Comparison of ENCODE assay signal across 8 cellular contexts in genomic region chr10:86711957-86712708, GRCh38. TPM values are rescaled to one million over a fixed set of nuclear protein-coding genes. Genes with fewer than 3 reads are reported as not detected.
A peak's percentile ranks its signal among the peaks of the same experiment; 100 is the strongest.
DNase-seq lines count a peak whose midpoint lies in the region; ATAC-seq and TF ChIP-seq lines count a peak whose summit lies in the region.

No MANE protein-coding gene starts in this region.

- no peaks in the 10 kb centered on the region for H3K27me3 ChIP-seq in CD4-positive, alpha-beta memory T cell (ENCODE audit: insufficient read depth, low read length)
- H3K27me3 ChIP-seq in kidney epithelial cell (ENCODE audit: control insufficient read depth, insufficient read depth, low read length) = no peaks in the 10 kb centered on the region

- DNase-seq in CD4-positive, alpha-beta memory T cell = no peak
- DNase-seq in NOMO-1 (lab: John Stamatoyannopoulos, UW; ENCODE audit: unreplicated experiment in 2 of 2) (peak; percentile 22 to 35), MCF 10A (ENCODE audit: unreplicated experiment) (peak; percentile 31), kidney epithelial cell (ENCODE audit: low read depth) (no peak)
- peak; percentile 37 for DNase-seq in stimulated activated naive B cell treated with anti-CD40 and anti-IgM and Interleukin-4, amounts not matched to agents 10 μg/mL and 1 μg/mL and 100 μg/mL, for 72 hours

- no peaks in the 10 kb centered on the region for H3K36me3 ChIP-seq in CD4-positive, alpha-beta memory T cell (ENCODE audit: insufficient read depth, low read length)
- H3K36me3 ChIP-seq in kidney epithelial cell (ENCODE audit: control insufficient read depth, insufficient read depth, low read length) = no peaks in the 10 kb centered on the region

- H3K4me1 ChIP-seq in CD4-positive, alpha-beta memory T cell (ENCODE audit: insufficient read depth, low read length) = peaks cover 15% of the 10 kb centered on the region

- POLR2A ChIA-PET in CD4-positive, alpha-beta memory T cell (lab: Charles Lee; ENCODE audit: partially characterized antibody) = interaction anchor here (1.5 to 1.8 kb wide), 3 partner anchors 45 to 312 kb away, joined by 4 to 22 read pairs (median 4); partner anchors contain the start of gene BMPR1A
- POLR2A ChIA-PET in MCF 10A (lab: Yijun Ruan, JAX) = interaction anchor here (0.6 to 2.3 kb wide), 4 partner anchors 15 to 193 kb away, joined by 3 to 9 read pairs (median 6); partner anchors contain the start of gene BMPR1A

- H3K4me3 ChIP-seq in CD4-positive, alpha-beta memory T cell (ENCODE audit: low read length in 2 of 2) = peak overlapping the region; percentile 42 to 66
- peak overlapping the region; percentile 53 for H3K4me3 ChIP-seq in kidney epithelial cell (ENCODE audit: low read depth, low read length)

- H3K27ac Mint-ChIP-seq in CD4-positive, alpha-beta memory T cell = peak overlapping the region; percentile 87 to 94 (median 93)
- peak overlapping the region; percentile 96 for H3K27ac Mint-ChIP-seq in MCF 10A (ENCODE audit: low read depth, unreplicated experiment)
- H3K27ac Mint-ChIP-seq in stimulated activated naive B cell treated with anti-CD40 and anti-IgM and Interleukin-4, amounts not matched to agents 10 μg/mL and 1 μg/mL and 100 μg/mL, for 72 hours = peak overlapping the region; percentile 91

- TF ChIP-seq CTCF in MCF 10A (IDR thresholded peaks at IDR 0.05; ENCODE audit: unreplicated experiment) (no peak), kidney epithelial cell (IDR thresholded peaks at IDR 0.05; ENCODE audit: insufficient read depth, low read length, poor library complexity, severe bottlenecking) (no peak)

- H3K36me3 Mint-ChIP-seq in CD4-positive, alpha-beta memory T cell = no peaks in the 10 kb centered on the region
- no peaks in the 10 kb centered on the region for H3K36me3 Mint-ChIP-seq in MCF 10A (ENCODE audit: insufficient read depth, unreplicated experiment)
- peaks cover 0 to 2% of the 10 kb centered on the region in 2 donors for H3K36me3 Mint-ChIP-seq in stimulated activated naive B cell treated with anti-CD40 and anti-IgM and Interleukin-4, amounts not matched to agents 10 μg/mL and 1 μg/mL and 100 μg/mL, for 72 hours

- peaks cover 7 to 21% (median 14%) of the 10 kb centered on the region in 4 donors for H3K4me1 Mint-ChIP-seq in CD4-positive, alpha-beta memory T cell
- H3K4me1 Mint-ChIP-seq in MCF 10A (ENCODE audit: insufficient read depth, unreplicated experiment) = peaks cover 5% of the 10 kb centered on the region
- peaks cover 10 to 14% of the 10 kb centered on the region in 2 donors for H3K4me1 Mint-ChIP-seq in stimulated activated naive B cell treated with anti-CD40 and anti-IgM and Interleukin-4, amounts not matched to agents 10 μg/mL and 1 μg/mL and 100 μg/mL, for 72 hours

- peak overlapping the region; percentile 75 for H3K27ac ChIP-seq in CD4-positive, alpha-beta memory T cell (ENCODE audit: low read depth, low read length)

- no peaks in the 10 kb centered on the region for H3K9me3 ChIP-seq in CD4-positive, alpha-beta memory T cell (ENCODE audit: control insufficient read depth in 1 of 2, low read length in 2 of 2)

- BruUV-seq in MCF 10A (replicated peaks; lab: Mats Ljungman, UMichigan) = TSS peak; percentile 72

- intact Hi-C loops in CD4-positive, alpha-beta memory T cell (cut with micrococcal nuclease) = loop anchor here (1.0 to 5.0 kb wide), 7 partner anchors 24 to 383 kb away; partner anchors contain the start of genes BMPR1A, GLUD1, SHLD2 and WAPL
- intact Hi-C loops in MCF 10A (cut with micrococcal nuclease) = loop anchor here (1.0 kb wide), 2 partner anchors 45 to 187 kb away; no protein-coding TSS in a partner anchor

- peak overlapping the region; percentile 84 to 91 (median 86) for H3K4me3 Mint-ChIP-seq in CD4-positive, alpha-beta memory T cell
- H3K4me3 Mint-ChIP-seq in MCF 10A (ENCODE audit: unreplicated experiment) = peak overlapping the region; percentile 74
- peak overlapping the region; percentile 75 to 85 for H3K4me3 Mint-ChIP-seq in stimulated activated naive B cell treated with anti-CD40 and anti-IgM and Interleukin-4, amounts not matched to agents 10 μg/mL and 1 μg/mL and 100 μg/mL, for 72 hours

- CTCF ChIA-PET in CD4-positive, alpha-beta memory T cell (lab: Charles Lee; ENCODE audit: partially characterized antibody) = interaction anchor here (1.0 to 1.6 kb wide), 2 partner anchors 9 to 19 kb away, joined by 3 to 4 read pairs; no protein-coding TSS in a partner anchor
- CTCF ChIA-PET in MCF 10A (lab: Yijun Ruan, JAX) = interaction anchor here (0.6 to 1.3 kb wide), 7 partner anchors 19 to 189 kb away, joined by 3 to 5 read pairs (median 3); no protein-coding TSS in a partner anchor

- ATAC-seq in GM18861 (IDR thresholded peaks at IDR 0.05; ENCODE audit: unreplicated experiment) (peak; percentile 9), HG02973 (IDR thresholded peaks at IDR 0.05; ENCODE audit: unreplicated experiment) (peak; percentile 18), HG03469 (IDR thresholded peaks at IDR 0.05; ENCODE audit: unreplicated experiment) (no peak)
- peak; percentile 28 to 29 for ATAC-seq in stimulated activated naive B cell treated with anti-CD40 and anti-IgM and Interleukin-4, amounts not matched to agents 10 μg/mL and 1 μg/mL and 100 μg/mL, for 72 hours (replicated peaks)

- H3K27me3 Mint-ChIP-seq in CD4-positive, alpha-beta memory T cell = no peaks in the 10 kb centered on the region
- no peaks in the 10 kb centered on the region for H3K27me3 Mint-ChIP-seq in MCF 10A (ENCODE audit: insufficient read depth, unreplicated experiment)
- peaks cover 0 to 14% of the 10 kb centered on the region in 2 donors for H3K27me3 Mint-ChIP-seq in stimulated activated naive B cell treated with anti-CD40 and anti-IgM and Interleukin-4, amounts not matched to agents 10 μg/mL and 1 μg/mL and 100 μg/mL, for 72 hours

- no peaks in the 10 kb centered on the region for H3K9me3 Mint-ChIP-seq in CD4-positive, alpha-beta memory T cell
- no peaks in the 10 kb centered on the region for H3K9me3 Mint-ChIP-seq in MCF 10A (ENCODE audit: unreplicated experiment)
- peaks cover 0 to 1% of the 10 kb centered on the region in 2 donors for H3K9me3 Mint-ChIP-seq in stimulated activated naive B cell treated with anti-CD40 and anti-IgM and Interleukin-4, amounts not matched to agents 10 μg/mL and 1 μg/mL and 100 μg/mL, for 72 hours

RNA-seq across cellular contexts. Expression of gene LDB3, which starts 43.8 kb away (rescaled TPM):
- total RNA-seq in CD4-positive, alpha-beta memory T cell = under 1 TPM in 1 of 2 experiments, not detected in 1; 0.08 TPM
- not detected for polyA plus RNA-seq in CD4-positive, alpha-beta memory T cell
- total RNA-seq in MCF 10A (2022) = 0.23 and 0.29 TPM in 2 replicates
- 0.17 and 0.34 TPM in 2 replicates for total RNA-seq in kidney epithelial cell

RNA-seq across cellular contexts. Expression of gene BMPR1A, which starts 44.3 kb away (rescaled TPM):
- 10 to 100 TPM; 15.5 to 21.0 TPM for total RNA-seq in CD4-positive, alpha-beta memory T cell
- 1 to 10 TPM; 4.7 to 5.2 TPM for polyA plus RNA-seq in CD4-positive, alpha-beta memory T cell
- total RNA-seq in MCF 10A (2022) (27.3 and 34.3 TPM in 2 replicates), kidney epithelial cell (22.1 and 38.1 TPM in 2 replicates)

RNA-seq across cellular contexts. Expression of gene OPN4, which starts 57.8 kb away (rescaled TPM):
- total RNA-seq in CD4-positive, alpha-beta memory T cell = not detected
- not detected for polyA plus RNA-seq in CD4-positive, alpha-beta memory T cell
- total RNA-seq in MCF 10A (2022) (not detected in 2 replicates), kidney epithelial cell (not detected in 2 replicates)

Comparison
In these comparisons a context has a peak if more than half of its experiments do, and no peak if none do; other contexts are left out.
1. DNase-seq: peak in NOMO-1 (2 of 2), MCF 10A (single experiment) and stimulated activated naive B cell treated with anti-CD40 and anti-IgM and Interleukin-4, amounts not matched to agents 10 μg/mL and 1 μg/mL and 100 μg/mL, for 72 hours (single experiment); none in CD4-positive, alpha-beta memory T cell (0 of 5) and kidney epithelial cell (single experiment).
2. Peak in every context shown above with its lines, with median percentiles within 50 percentile points of each other: H3K27ac Mint-ChIP-seq and H3K4me3 Mint-ChIP-seq.